8 cellular contexts compared by ENCODE assay signal in the genomic region with DNA sequence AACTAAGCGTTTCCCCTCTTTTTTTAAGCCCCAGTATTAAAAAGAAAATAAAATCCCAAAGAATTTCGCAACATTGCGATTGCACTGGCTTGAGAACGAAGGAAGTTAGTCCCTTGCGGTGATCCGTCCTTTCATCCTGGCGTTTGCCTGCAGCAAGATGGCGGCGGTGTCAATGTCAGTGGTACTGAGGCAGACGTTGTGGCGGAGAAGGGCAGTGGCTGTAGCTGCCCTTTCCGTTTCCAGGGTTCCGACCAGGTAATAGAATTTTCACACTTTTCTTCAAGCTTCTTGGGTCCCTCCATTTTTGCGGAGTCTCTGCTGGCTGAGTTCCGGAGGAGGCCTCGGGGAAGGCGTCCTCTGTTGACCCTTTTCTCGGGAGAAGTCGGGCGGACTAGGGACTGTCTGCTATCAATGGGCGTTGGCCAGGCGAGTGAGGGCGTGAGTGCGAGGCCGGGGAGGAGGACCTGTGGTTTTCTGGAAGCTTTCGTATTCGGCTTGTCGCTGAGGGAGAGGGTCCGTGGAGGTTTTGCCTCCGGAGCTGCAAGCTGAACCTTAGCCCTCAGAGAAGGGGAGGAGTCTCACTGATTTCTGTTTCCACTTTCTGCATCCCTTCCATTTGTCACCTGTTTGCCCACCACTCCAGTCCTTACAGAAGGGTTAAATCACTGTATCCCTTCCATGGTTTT. TPM values are rescaled to one million over a fixed set of nuclear protein-coding genes. Genes with fewer than 3 reads are reported as not detected.
DNase-seq lines count a peak whose midpoint lies in the region; ATAC-seq and TF ChIP-seq lines count a peak whose summit lies in the region.

A gene (plus strand): TSS at position 134 of the 686 bp plus-strand sequence. CDS start 24 bp downstream, at position 158.

- H3K9me3 ChIP-seq in DND-41 (ENCODE audit: insufficient read depth, low read length, severe bottlenecking) (peaks cover 5% of the 10 kb centered on the region), RWPE2 (ENCODE audit: severe bottlenecking) (no peaks in the 10 kb centered on the region)

- 0 out of 2 replicates have a peak, but pooled peaks cover 3% of the 10 kb centered on the region for H4K20me1 ChIP-seq in DND-41 (ENCODE audit: insufficient read depth, low read length)

- peak within 1 kb of the TSS; percentile 82 for H3K4me2 ChIP-seq in DND-41 (ENCODE audit: insufficient read depth, low read length)

- peak; percentile 92 for ATAC-seq in DND-41 (ENCODE audit: insufficient read depth, low read depth)
- peak; percentile 91 for ATAC-seq in GM21825 (IDR thresholded peaks at IDR 0.05; ENCODE audit: unreplicated experiment)
- ATAC-seq in RWPE2 (ENCODE audit: low read depth) = peak; percentile 86

- H3K27ac ChIP-seq in DND-41 (ENCODE audit: low read length) = peak within 1 kb of the TSS; percentile 89
- peak within 1 kb of the TSS; percentile 50 for H3K27ac ChIP-seq in RWPE2 (ENCODE audit: poor library complexity, severe bottlenecking)

- H3K4me1 ChIP-seq in DND-41 (ENCODE audit: insufficient read depth, low read length) (peaks cover 24% of the 10 kb centered on the region), RWPE2 (ENCODE audit: insufficient read depth, poor library complexity, severe bottlenecking) (peaks cover 10% of the 10 kb centered on the region)

- H3K36me3 ChIP-seq in DND-41 (ENCODE audit: insufficient read depth, low read length) (no peaks in the 10 kb centered on the region), RWPE2 (ENCODE audit: low read depth) (peaks cover 5% of the 10 kb centered on the region; the same call in 1 of the 2 replicates)

- peak within 1 kb of the TSS; percentile 94 to 100 (median 99) for H3K27ac Mint-ChIP-seq in nephron
- H3K27ac Mint-ChIP-seq in stimulated activated naive CD8-positive, alpha-beta T cell treated with anti-CD3 and anti-CD28 coated beads, Interleukin-15, Interleukin-2, amounts not matched to agents 100 ng/mL and 50 ng/mL, for 24 hours = peak within 1 kb of the TSS; percentile 95

- H3K27me3 Mint-ChIP-seq in nephron (ENCODE audit: low read depth) = no peaks in the 10 kb centered on the region
- H3K27me3 Mint-ChIP-seq in stimulated activated naive CD8-positive, alpha-beta T cell treated with anti-CD3 and anti-CD28 coated beads, Interleukin-15, Interleukin-2, amounts not matched to agents 100 ng/mL and 50 ng/mL, for 24 hours = peaks cover 25% of the 10 kb centered on the region

- peaks cover 49% of the 10 kb centered on the region for H3K79me2 ChIP-seq in DND-41 (ENCODE audit: insufficient read depth, low read length)

- H3K4me3 ChIP-seq in DND-41 (ENCODE audit: low read depth in 1 of 2, low read length in 2 of 2) = peak within 1 kb of the TSS; percentile 72 to 92
- H3K4me3 ChIP-seq in RWPE2 (ENCODE audit: severe bottlenecking) = peak within 1 kb of the TSS; percentile 70
- peak within 1 kb of the TSS; percentile 84 for H3K4me3 ChIP-seq in fibroblast of the aortic adventitia (ENCODE audit: low read depth, low read length)

- peaks cover 5% of the 10 kb centered on the region for H3K27me3 ChIP-seq in DND-41 (ENCODE audit: insufficient read depth, low read length, poor library complexity)
- H3K27me3 ChIP-seq in RWPE2 (ENCODE audit: insufficient read depth, poor library complexity, severe bottlenecking) = no peaks in the 10 kb centered on the region

- TF ChIP-seq CTCF in DND-41 (IDR thresholded peaks at IDR 0.05; ENCODE audit: borderline replicate concordance, extremely low read depth, low read length, poor library complexity, severe bottlenecking) = no peak
- TF ChIP-seq CTCF in RWPE2 (IDR thresholded peaks at IDR 0.05; ENCODE audit: poor library complexity, severe bottlenecking) = no peak
- no peak for TF ChIP-seq CTCF in fibroblast of the aortic adventitia (IDR thresholded peaks at IDR 0.05; ENCODE audit: insufficient read depth, low read length)
- no peak for TF ChIP-seq CTCF in nephron (IDR thresholded peaks at IDR 0.05; ENCODE audit: unreplicated experiment in 3 of 3)

- H3K36me3 Mint-ChIP-seq in nephron (ENCODE audit: low read depth) = peaks cover 21% of the 10 kb centered on the region
- peaks cover 9% of the 10 kb centered on the region for H3K36me3 Mint-ChIP-seq in stimulated activated naive CD8-positive, alpha-beta T cell treated with anti-CD3 and anti-CD28 coated beads, Interleukin-15, Interleukin-2, amounts not matched to agents 100 ng/mL and 50 ng/mL, for 24 hours (ENCODE audit: low read depth)

- peak within 1 kb of the TSS; percentile 99 to 100 (median 99) for H3K4me3 Mint-ChIP-seq in nephron
- H3K4me3 Mint-ChIP-seq in stimulated activated naive CD8-positive, alpha-beta T cell treated with anti-CD3 and anti-CD28 coated beads, Interleukin-15, Interleukin-2, amounts not matched to agents 100 ng/mL and 50 ng/mL, for 24 hours = peak within 1 kb of the TSS; percentile 97

- H3K4me1 Mint-ChIP-seq in nephron = peaks cover 33% of the 10 kb centered on the region
- H3K4me1 Mint-ChIP-seq in stimulated activated naive CD8-positive, alpha-beta T cell treated with anti-CD3 and anti-CD28 coated beads, Interleukin-15, Interleukin-2, amounts not matched to agents 100 ng/mL and 50 ng/mL, for 24 hours (ENCODE audit: low read depth) = peaks cover 36% of the 10 kb centered on the region

- DNase-seq in DND-41 (peak; percentile 88), Kasumi-1 (lab: John Stamatoyannopoulos, UW) (peak; percentile 86 to 91), RWPE2 (ENCODE audit: low spot score) (peak; percentile 89), fibroblast of the aortic adventitia (ENCODE audit: low read depth) (peak; percentile 97)
- peak; percentile 57 for DNase-seq in activated T-helper 9 cell treated with anti-CD3 and anti-CD28 coated beads, Interleukin-2, amount 50 U/mL, for 16 hours (ENCODE audit: low read depth)

- H3K9ac ChIP-seq in DND-41 (ENCODE audit: low read depth, low read length) = peak within 1 kb of the TSS; percentile 78

- peaks cover 3% of the 10 kb centered on the region for H3K9me3 Mint-ChIP-seq in nephron
- peaks cover 9% of the 10 kb centered on the region for H3K9me3 Mint-ChIP-seq in stimulated activated naive CD8-positive, alpha-beta T cell treated with anti-CD3 and anti-CD28 coated beads, Interleukin-15, Interleukin-2, amounts not matched to agents 100 ng/mL and 50 ng/mL, for 24 hours

- H2AFZ ChIP-seq in DND-41 (ENCODE audit: low read depth, low read length) = peak within 1 kb of the TSS; percentile 98

RNA-seq across cellular contexts. Expression of the gene that starts here (rescaled TPM):
- total RNA-seq in fibroblast of the aortic adventitia (ENCODE audit: low replicate concordance) = 118 and 200 TPM in 2 replicates

Comparison
In these comparisons a context has a peak if more than half of its experiments do, and no peak if none do; other contexts are left out.
1. Peak in every context shown above with its lines: DNase-seq, ATAC-seq, H3K4me3 ChIP-seq and H3K27ac ChIP-seq.